ENCODE assay signal across 1 cellular context in genomic region chr21:46304955-46305354, GRCh38.
TF ChIP-seq lines count a peak whose summit lies in the region.

No MANE protein-coding gene starts in this region.

TF ChIP-seq in K562, 482 proteins besides CTCF, POLR2A, EP300 and RAD21 (continued from another document):
- TF ChIP-seq ZNF407 (IDR thresholded peaks at IDR 0.05; ENCODE audit: low read depth) (no peak), E2F6 (IDR thresholded peaks at IDR 0.05; ENCODE audit: borderline replicate concordance in 1 of 2, extremely low read depth in 1 of 2, insufficient read depth in 1 of 2, insufficient read length in 1 of 2, low read depth in 1 of 2, low read length in 1 of 2, poor library complexity in 1 of 2, severe bottlenecking in 1 of 2) (no peak), SFPQ (IDR thresholded peaks at IDR 0.05; ENCODE audit: low read depth, low read length) (no peak), ZNF253 (CRISPR knock-in tag; conservative IDR thresholded peaks at IDR 0.05) (no peak), L3MBTL2 (IDR thresholded peaks at IDR 0.05) (no peak), HNRNPK (IDR thresholded peaks at IDR 0.05; ENCODE audit: low read depth, low read length, poor library complexity, severe bottlenecking) (no peak), NFIX (CRISPR knock-in tag; IDR thresholded peaks at IDR 0.05; ENCODE audit: low read depth) (no peak), HNRNPL (IDR thresholded peaks at IDR 0.05; ENCODE audit: low read depth, low read length) (no peak), ZNF324 (CRISPR knock-in tag; IDR thresholded peaks at IDR 0.05) (no peak), PREB (CRISPR knock-in tag; IDR thresholded peaks at IDR 0.05) (no peak), ZNF274 (IDR thresholded peaks at IDR 0.05; ENCODE audit: borderline replicate concordance, low read depth, low read length) (no peak), ZNF232 (CRISPR knock-in tag; IDR thresholded peaks at IDR 0.05) (no peak), C11orf30 (IDR thresholded peaks at IDR 0.05; ENCODE audit: low read depth) (no peak), TEAD2 (tag; IDR thresholded peaks at IDR 0.05) (no peak), CHCHD3 (CRISPR knock-in tag; IDR thresholded peaks at IDR 0.05) (no peak)
TF ChIP-seq in K562: peak in this region for 21.
